In genomic region chr9:92535940-92536850, GRCh38 we compare ENCODE assay signal across 9 cellular contexts. TPM values are rescaled to one million over a fixed set of nuclear protein-coding genes. Genes with fewer than 3 reads are reported as not detected.
A peak's percentile ranks its signal among the peaks of the same experiment; 100 is the strongest.
DNase-seq lines count a peak whose midpoint lies in the region; ATAC-seq and TF ChIP-seq lines count a peak whose summit lies in the region.
"Had no signal": no experiment of that assay in that cellular context is flagged by ENCODE, and none has a peak within 500 bp of the region (broad histone marks: within the 10 kb centered on the region; RNA-seq: fewer than 3 reads in every experiment).

Gene ECM2, minus strand, starts transcription at chr9:92535990. Its CDS starts 13,124 bp downstream, at chr9:92522866.

- DNase-seq in H4 (ENCODE audit: low spot score): peak; percentile 5
- DNase-seq in cardiac fibroblast (ENCODE audit: low read depth in 2 of 2): peak; percentile 83 to 87
- peak in 1 of 3 donors; percentile 56 for DNase-seq in right lobe of liver
- DNase-seq in stromal cell of bone marrow (ENCODE audit: low read depth): peak; percentile 83
- no peak for DNase-seq in GM19240 (ENCODE audit: insufficient read length, low spot score)
- DNase-seq in activated CD8-positive, alpha-beta memory T cell treated with anti-CD3 and anti-CD28 coated beads, Interleukin-2, amount 50 U/mL, for 48 hours: no peak
- no peak for DNase-seq in SKM-1 treated with dmso at 0.1 percent for 144 hours (lab: John Stamatoyannopoulos, UW; ENCODE audit: unreplicated experiment)
- DNase-seq: NCI-H1436 had no signal

- no peaks in the 10 kb centered on the region for H3K9me3 ChIP-seq in right lobe of liver

- peak within 1 kb of the TSS; percentile 53 to 88 (median 84) for H3K27ac ChIP-seq in right lobe of liver

- 27% methylated on average over 7 of the region's 7 CpGs for WGBS in right lobe of liver (ENCODE audit: insufficient coverage, low coverage, low lambda C conversion rate, missing lambda C conversion rate)

- TF ChIP-seq POLR2A in right lobe of liver (IDR thresholded peaks at IDR 0.05): no peak

- no peaks in the 10 kb centered on the region for H3K36me3 ChIP-seq in right lobe of liver

- peaks cover 0 to 32% (median 3%) of the 10 kb centered on the region in 4 donors for H3K4me1 ChIP-seq in right lobe of liver

- TF ChIP-seq CTCF in cardiac fibroblast (IDR thresholded peaks at IDR 0.05; ENCODE audit: low read depth, low read length): no peak
- TF ChIP-seq CTCF in right lobe of liver (IDR thresholded peaks at IDR 0.05): no peak

- H3K4me3 ChIP-seq in cardiac fibroblast (replicated peaks in 1 of 2; ENCODE audit: low read depth in 2 of 2, low read length in 2 of 2): peak within 1 kb of the TSS in 1 of 2 donors; percentile 24
- peak within 1 kb of the TSS; percentile 4 to 36 (median 32) for H3K4me3 ChIP-seq in right lobe of liver

- peak; percentile 54 to 75 (median 68) for ATAC-seq in right lobe of liver
- no peak for ATAC-seq in GM19463 (IDR thresholded peaks at IDR 0.05; ENCODE audit: unreplicated experiment)

- H3K27me3 ChIP-seq in right lobe of liver: no peaks in the 10 kb centered on the region

- intact Hi-C loops in right lobe of liver (cut with DNase I): no loop called here

RNA-seq across cellular contexts. Expression of gene ECM2, which starts in this region (rescaled TPM):
- 2.0 and 5.2 TPM in 2 replicates for total RNA-seq in H4 (2014; rRNA removed; shearing (Covaris generic))
- total RNA-seq in right lobe of liver: 10 to 100 TPM; 19.0 to 27.1 (median 22.4) TPM

Comparison
In these comparisons a context has a peak if more than half of its experiments do, and no peak if none do; other contexts are left out.
1. DNase-seq: peak in H4 (single experiment), cardiac fibroblast (2 of 2) and stromal cell of bone marrow (single experiment); none in GM19240 (single experiment), activated CD8-positive, alpha-beta memory T cell treated with anti-CD3 and anti-CD28 coated beads, Interleukin-2, amount 50 U/mL, for 48 hours (single experiment) and SKM-1 treated with dmso at 0.1 percent for 144 hours (single experiment).